Comparison of ENCODE assay signal across 1 cellular context in genomic region chr11:64249038-64249437, GRCh38.
TF ChIP-seq lines count a peak whose summit lies in the region.

No MANE protein-coding gene starts in this region.

TF ChIP-seq in HCT116, 20 proteins besides CTCF, POLR2A, EP300 and RAD21 (continued from another document):
- no peak for TF ChIP-seq ZBTB33 (IDR thresholded peaks at IDR 0.05; ENCODE audit: extremely low read depth, insufficient replicate concordance, low read length)
- TF ChIP-seq JUND (IDR thresholded peaks at IDR 0.05): no peak
- TF ChIP-seq EZH2phosphoT487 (IDR thresholded peaks at IDR 0.05; ENCODE audit: borderline replicate concordance): no peak
- TF ChIP-seq SIN3A (IDR thresholded peaks at IDR 0.05; ENCODE audit: low read depth): no peak
- no peak for TF ChIP-seq EZH2 (IDR thresholded peaks at IDR 0.05)
- no peak for TF ChIP-seq CBX3 (IDR thresholded peaks at IDR 0.05; ENCODE audit: low read depth)
- TF ChIP-seq REST (IDR thresholded peaks at IDR 0.05; ENCODE audit: low read depth): no peak
- no peak for TF ChIP-seq ZFX (IDR thresholded peaks at IDR 0.05)
- TF ChIP-seq EGR1 (IDR thresholded peaks at IDR 0.05; ENCODE audit: low read depth): no peak
- no peak for TF ChIP-seq FOSL1 (IDR thresholded peaks at IDR 0.05; ENCODE audit: low read depth)
- no peak for TF ChIP-seq YY1 (IDR thresholded peaks at IDR 0.05; ENCODE audit: extremely low read depth, insufficient replicate concordance, low read depth, low read length)
- TF ChIP-seq SP1 (IDR thresholded peaks at IDR 0.05; ENCODE audit: low read depth): no peak
- TF ChIP-seq ELF1 (IDR thresholded peaks at IDR 0.05; ENCODE audit: borderline replicate concordance, low read depth): no peak
- no peak for TF ChIP-seq SRF (IDR thresholded peaks at IDR 0.05; ENCODE audit: low read depth)
- no peak for TF ChIP-seq ATF3 (IDR thresholded peaks at IDR 0.05)
- no peak for TF ChIP-seq TCF7L2 (IDR thresholded peaks at IDR 0.05; ENCODE audit: borderline replicate concordance, extremely low read depth, insufficient read depth, insufficient read length)
- TF ChIP-seq MAX (IDR thresholded peaks at IDR 0.05): no peak
- no peak for TF ChIP-seq ZNF274 (IDR thresholded peaks at IDR 0.05; ENCODE audit: low read depth, low read length)
